ENCODE assay signal across 1 cellular context in the genomic region with DNA sequence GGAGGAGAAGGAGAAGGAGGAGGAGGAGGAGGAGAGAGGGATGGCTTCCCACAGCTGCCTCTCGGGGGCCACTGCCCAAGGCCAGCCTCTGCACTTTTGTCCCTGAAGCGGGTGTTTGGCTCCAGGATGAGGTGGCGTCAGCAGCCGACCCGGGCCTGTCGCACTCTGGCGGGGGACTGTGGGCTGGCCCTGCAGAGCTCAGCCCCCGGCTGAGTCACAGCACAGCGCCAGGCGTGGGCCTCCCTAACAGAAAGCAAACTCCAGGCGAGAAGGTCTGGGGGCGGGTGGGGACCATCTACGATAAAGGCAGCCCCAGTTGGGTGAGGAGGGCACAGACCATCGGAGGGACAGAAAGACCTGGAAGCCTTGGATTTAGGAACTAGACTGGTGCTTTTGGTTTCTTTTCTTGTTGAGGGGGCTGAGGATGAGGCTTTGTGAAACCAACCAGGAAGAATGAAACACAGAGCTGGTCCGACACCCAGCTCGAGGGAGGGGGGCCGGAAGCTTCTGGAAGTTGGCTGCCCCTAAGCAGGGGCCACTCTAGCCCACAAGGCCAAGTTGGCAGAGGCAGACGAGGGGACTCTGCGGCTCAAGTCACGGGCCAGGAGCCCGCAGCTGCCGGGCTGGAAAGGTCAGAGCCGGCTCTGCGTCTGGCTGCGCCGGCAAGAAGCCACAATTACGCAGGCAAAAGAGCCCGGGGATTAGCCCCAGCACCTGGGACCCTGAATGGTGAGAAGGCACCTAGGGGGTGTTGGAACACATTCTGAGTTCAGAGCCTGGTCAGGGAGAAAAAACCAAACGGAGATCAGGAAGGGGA.
A peak's percentile ranks its signal among the peaks of the same experiment; 100 is the strongest.
TF ChIP-seq lines count a peak whose summit lies in the region.

No MANE protein-coding gene starts in this region.

TF ChIP-seq in K562, 482 proteins besides CTCF, POLR2A, EP300 and RAD21 (continued from another document and continues in another):
- TF ChIP-seq ZNF280B (CRISPR knock-in tag; IDR thresholded peaks at IDR 0.05): no peak
- TF ChIP-seq DEAF1 (CRISPR knock-in tag; IDR thresholded peaks at IDR 0.05): no peak
- TF ChIP-seq GATA2 (CRISPR knock-in tag; IDR thresholded peaks at IDR 0.05): no peak
- TF ChIP-seq ZNF444 (CRISPR knock-in tag; IDR thresholded peaks at IDR 0.05): no peak
- TF ChIP-seq BRD9 (IDR thresholded peaks at IDR 0.05; ENCODE audit: low read depth, partially characterized antibody): peak; percentile 62
- 0 out of 2 replicates have a peak, but pooled peaks have one; percentile 47 for TF ChIP-seq NCOA1 (IDR thresholded peaks at IDR 0.05; ENCODE audit: low read depth)
- TF ChIP-seq E2F5 (CRISPR knock-in tag; IDR thresholded peaks at IDR 0.05): no peak
- TF ChIP-seq, protein P1, sequence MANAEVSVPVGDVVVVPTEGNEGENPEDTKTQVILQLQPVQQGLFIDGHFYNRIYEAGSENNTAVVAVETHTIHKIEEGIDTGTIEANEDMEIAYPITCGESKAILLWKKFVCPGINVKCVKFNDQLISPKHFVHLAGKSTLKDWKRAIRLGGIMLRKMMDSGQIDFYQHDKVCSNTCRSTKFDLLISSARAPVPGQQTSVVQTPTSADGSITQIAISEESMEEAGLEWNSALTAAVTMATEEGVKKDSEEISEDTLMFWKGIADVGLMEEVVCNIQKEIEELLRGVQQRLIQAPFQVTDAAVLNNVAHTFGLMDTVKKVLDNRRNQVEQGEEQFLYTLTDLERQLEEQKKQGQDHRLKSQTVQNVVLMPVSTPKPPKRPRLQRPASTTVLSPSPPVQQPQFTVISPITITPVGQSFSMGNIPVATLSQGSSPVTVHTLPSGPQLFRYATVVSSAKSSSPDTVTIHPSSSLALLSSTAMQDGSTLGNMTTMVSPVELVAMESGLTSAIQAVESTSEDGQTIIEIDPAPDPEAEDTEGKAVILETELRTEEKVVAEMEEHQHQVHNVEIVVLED (CRISPR knock-in tag; IDR thresholded peaks at IDR 0.05): 0 out of 2 replicates have a peak, but pooled peaks have one; percentile 19
- peak in 2 of 3 experiments; percentile 42 to 69 for TF ChIP-seq YY1 (IDR thresholded peaks at IDR 0.05; ENCODE audit: borderline replicate concordance in 1 of 3, control insufficient read depth in 1 of 3, extremely low read depth in 1 of 3, insufficient read depth in 3 of 3, insufficient read length in 1 of 3, insufficient replicate concordance in 2 of 3, low read depth in 1 of 3, low read length in 2 of 3)
- no peak for TF ChIP-seq SAP30 (IDR thresholded peaks at IDR 0.05; ENCODE audit: borderline replicate concordance, insufficient read depth, low read depth, low read length, poor library complexity, severe bottlenecking)
- no peak for TF ChIP-seq SMAD1 (IDR thresholded peaks at IDR 0.05; ENCODE audit: low read depth, low read length, partially characterized antibody)
- no peak for TF ChIP-seq SMC3 (conservative IDR thresholded peaks at IDR 0.05; ENCODE audit: insufficient read depth, low read depth, low read length)
- TF ChIP-seq PTTG1 (tag; IDR thresholded peaks at IDR 0.05; ENCODE audit: low read depth): no peak
- TF ChIP-seq, protein P2, sequence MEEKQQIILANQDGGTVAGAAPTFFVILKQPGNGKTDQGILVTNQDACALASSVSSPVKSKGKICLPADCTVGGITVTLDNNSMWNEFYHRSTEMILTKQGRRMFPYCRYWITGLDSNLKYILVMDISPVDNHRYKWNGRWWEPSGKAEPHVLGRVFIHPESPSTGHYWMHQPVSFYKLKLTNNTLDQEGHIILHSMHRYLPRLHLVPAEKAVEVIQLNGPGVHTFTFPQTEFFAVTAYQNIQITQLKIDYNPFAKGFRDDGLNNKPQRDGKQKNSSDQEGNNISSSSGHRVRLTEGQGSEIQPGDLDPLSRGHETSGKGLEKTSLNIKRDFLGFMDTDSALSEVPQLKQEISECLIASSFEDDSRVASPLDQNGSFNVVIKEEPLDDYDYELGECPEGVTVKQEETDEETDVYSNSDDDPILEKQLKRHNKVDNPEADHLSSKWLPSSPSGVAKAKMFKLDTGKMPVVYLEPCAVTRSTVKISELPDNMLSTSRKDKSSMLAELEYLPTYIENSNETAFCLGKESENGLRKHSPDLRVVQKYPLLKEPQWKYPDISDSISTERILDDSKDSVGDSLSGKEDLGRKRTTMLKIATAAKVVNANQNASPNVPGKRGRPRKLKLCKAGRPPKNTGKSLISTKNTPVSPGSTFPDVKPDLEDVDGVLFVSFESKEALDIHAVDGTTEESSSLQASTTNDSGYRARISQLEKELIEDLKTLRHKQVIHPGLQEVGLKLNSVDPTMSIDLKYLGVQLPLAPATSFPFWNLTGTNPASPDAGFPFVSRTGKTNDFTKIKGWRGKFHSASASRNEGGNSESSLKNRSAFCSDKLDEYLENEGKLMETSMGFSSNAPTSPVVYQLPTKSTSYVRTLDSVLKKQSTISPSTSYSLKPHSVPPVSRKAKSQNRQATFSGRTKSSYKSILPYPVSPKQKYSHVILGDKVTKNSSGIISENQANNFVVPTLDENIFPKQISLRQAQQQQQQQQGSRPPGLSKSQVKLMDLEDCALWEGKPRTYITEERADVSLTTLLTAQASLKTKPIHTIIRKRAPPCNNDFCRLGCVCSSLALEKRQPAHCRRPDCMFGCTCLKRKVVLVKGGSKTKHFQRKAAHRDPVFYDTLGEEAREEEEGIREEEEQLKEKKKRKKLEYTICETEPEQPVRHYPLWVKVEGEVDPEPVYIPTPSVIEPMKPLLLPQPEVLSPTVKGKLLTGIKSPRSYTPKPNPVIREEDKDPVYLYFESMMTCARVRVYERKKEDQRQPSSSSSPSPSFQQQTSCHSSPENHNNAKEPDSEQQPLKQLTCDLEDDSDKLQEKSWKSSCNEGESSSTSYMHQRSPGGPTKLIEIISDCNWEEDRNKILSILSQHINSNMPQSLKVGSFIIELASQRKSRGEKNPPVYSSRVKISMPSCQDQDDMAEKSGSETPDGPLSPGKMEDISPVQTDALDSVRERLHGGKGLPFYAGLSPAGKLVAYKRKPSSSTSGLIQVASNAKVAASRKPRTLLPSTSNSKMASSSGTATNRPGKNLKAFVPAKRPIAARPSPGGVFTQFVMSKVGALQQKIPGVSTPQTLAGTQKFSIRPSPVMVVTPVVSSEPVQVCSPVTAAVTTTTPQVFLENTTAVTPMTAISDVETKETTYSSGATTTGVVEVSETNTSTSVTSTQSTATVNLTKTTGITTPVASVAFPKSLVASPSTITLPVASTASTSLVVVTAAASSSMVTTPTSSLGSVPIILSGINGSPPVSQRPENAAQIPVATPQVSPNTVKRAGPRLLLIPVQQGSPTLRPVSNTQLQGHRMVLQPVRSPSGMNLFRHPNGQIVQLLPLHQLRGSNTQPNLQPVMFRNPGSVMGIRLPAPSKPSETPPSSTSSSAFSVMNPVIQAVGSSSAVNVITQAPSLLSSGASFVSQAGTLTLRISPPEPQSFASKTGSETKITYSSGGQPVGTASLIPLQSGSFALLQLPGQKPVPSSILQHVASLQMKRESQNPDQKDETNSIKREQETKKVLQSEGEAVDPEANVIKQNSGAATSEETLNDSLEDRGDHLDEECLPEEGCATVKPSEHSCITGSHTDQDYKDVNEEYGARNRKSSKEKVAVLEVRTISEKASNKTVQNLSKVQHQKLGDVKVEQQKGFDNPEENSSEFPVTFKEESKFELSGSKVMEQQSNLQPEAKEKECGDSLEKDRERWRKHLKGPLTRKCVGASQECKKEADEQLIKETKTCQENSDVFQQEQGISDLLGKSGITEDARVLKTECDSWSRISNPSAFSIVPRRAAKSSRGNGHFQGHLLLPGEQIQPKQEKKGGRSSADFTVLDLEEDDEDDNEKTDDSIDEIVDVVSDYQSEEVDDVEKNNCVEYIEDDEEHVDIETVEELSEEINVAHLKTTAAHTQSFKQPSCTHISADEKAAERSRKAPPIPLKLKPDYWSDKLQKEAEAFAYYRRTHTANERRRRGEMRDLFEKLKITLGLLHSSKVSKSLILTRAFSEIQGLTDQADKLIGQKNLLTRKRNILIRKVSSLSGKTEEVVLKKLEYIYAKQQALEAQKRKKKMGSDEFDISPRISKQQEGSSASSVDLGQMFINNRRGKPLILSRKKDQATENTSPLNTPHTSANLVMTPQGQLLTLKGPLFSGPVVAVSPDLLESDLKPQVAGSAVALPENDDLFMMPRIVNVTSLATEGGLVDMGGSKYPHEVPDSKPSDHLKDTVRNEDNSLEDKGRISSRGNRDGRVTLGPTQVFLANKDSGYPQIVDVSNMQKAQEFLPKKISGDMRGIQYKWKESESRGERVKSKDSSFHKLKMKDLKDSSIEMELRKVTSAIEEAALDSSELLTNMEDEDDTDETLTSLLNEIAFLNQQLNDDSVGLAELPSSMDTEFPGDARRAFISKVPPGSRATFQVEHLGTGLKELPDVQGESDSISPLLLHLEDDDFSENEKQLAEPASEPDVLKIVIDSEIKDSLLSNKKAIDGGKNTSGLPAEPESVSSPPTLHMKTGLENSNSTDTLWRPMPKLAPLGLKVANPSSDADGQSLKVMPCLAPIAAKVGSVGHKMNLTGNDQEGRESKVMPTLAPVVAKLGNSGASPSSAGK (IDR thresholded peaks at IDR 0.05): no peak
- peak; percentile 72 for TF ChIP-seq GABPA (tag; conservative IDR thresholded peaks at IDR 0.05; ENCODE audit: low read depth)
- TF ChIP-seq PML (IDR thresholded peaks at IDR 0.05; ENCODE audit: low read length): peak; percentile 31; the same call in 1 of the 2 replicates
- TF ChIP-seq RBM25 (IDR thresholded peaks at IDR 0.05; ENCODE audit: low read depth, low read length, severe bottlenecking): no peak
- TF ChIP-seq, protein P3, sequence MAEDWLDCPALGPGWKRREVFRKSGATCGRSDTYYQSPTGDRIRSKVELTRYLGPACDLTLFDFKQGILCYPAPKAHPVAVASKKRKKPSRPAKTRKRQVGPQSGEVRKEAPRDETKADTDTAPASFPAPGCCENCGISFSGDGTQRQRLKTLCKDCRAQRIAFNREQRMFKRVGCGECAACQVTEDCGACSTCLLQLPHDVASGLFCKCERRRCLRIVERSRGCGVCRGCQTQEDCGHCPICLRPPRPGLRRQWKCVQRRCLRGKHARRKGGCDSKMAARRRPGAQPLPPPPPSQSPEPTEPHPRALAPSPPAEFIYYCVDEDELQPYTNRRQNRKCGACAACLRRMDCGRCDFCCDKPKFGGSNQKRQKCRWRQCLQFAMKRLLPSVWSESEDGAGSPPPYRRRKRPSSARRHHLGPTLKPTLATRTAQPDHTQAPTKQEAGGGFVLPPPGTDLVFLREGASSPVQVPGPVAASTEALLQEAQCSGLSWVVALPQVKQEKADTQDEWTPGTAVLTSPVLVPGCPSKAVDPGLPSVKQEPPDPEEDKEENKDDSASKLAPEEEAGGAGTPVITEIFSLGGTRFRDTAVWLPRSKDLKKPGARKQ (CRISPR knock-in tag; IDR thresholded peaks at IDR 0.05): no peak
- no peak for TF ChIP-seq CBX8 (IDR thresholded peaks at IDR 0.05; ENCODE audit: borderline replicate concordance, extremely low read depth, low read depth, low read length, poor library complexity, severe bottlenecking)
- no peak for TF ChIP-seq SREBF2 (CRISPR knock-in tag; IDR thresholded peaks at IDR 0.05)
- no peak for TF ChIP-seq KDM2B (CRISPR knock-in tag; IDR thresholded peaks at IDR 0.05)
- no peak for TF ChIP-seq BMI1 (IDR thresholded peaks at IDR 0.05; ENCODE audit: low read length)
- TF ChIP-seq, protein P4, sequence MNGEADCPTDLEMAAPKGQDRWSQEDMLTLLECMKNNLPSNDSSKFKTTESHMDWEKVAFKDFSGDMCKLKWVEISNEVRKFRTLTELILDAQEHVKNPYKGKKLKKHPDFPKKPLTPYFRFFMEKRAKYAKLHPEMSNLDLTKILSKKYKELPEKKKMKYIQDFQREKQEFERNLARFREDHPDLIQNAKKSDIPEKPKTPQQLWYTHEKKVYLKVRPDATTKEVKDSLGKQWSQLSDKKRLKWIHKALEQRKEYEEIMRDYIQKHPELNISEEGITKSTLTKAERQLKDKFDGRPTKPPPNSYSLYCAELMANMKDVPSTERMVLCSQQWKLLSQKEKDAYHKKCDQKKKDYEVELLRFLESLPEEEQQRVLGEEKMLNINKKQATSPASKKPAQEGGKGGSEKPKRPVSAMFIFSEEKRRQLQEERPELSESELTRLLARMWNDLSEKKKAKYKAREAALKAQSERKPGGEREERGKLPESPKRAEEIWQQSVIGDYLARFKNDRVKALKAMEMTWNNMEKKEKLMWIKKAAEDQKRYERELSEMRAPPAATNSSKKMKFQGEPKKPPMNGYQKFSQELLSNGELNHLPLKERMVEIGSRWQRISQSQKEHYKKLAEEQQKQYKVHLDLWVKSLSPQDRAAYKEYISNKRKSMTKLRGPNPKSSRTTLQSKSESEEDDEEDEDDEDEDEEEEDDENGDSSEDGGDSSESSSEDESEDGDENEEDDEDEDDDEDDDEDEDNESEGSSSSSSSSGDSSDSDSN (IDR thresholded peaks at IDR 0.05; ENCODE audit: borderline replicate concordance in 1 of 2, low read depth in 2 of 2, low read length in 2 of 2): peak; percentile 97 to 98
- no peak for TF ChIP-seq ATF2 (CRISPR knock-in tag; IDR thresholded peaks at IDR 0.05)
- no peak for TF ChIP-seq HDAC2 (IDR thresholded peaks at IDR 0.05)
